ENCODE assay signal across 19 cellular contexts in genomic region chr11:94719864-94720263, GRCh38.
"Had no signal": no experiment of that assay in that cellular context is flagged by ENCODE, and none has a peak within 500 bp of the region (broad histone marks: within the 10 kb centered on the region; RNA-seq: fewer than 3 reads in every experiment).

No MANE protein-coding gene starts in this region.

- H3K9me3 ChIP-seq: esophagus muscularis mucosa, left lung, lower lobe of right lung, mucosa of descending colon had no signal

- H3K27me3 ChIP-seq: dorsolateral prefrontal cortex, esophagus muscularis mucosa, foreskin keratinocyte, heart right ventricle, left lung had no signal

- H3K36me3 Mint-ChIP-seq: memory B cell, naive B cell had no signal

- H3K4me1 Mint-ChIP-seq: memory B cell, naive B cell had no signal

- H3K4me1 ChIP-seq: left lung, lower lobe of right lung had no signal

- H3K36me3 ChIP-seq: esophagus muscularis mucosa, heart right ventricle, left lung, lower lobe of right lung had no signal

- H3K4me3 ChIP-seq: coronary artery, dorsolateral prefrontal cortex, esophagus muscularis mucosa, heart right ventricle, left lung, lower lobe of right lung, mucosa of descending colon had no signal

- ATAC-seq: foreskin keratinocyte, heart right ventricle, left cardiac atrium, left lung, left ventricle myocardium superior, lower lobe of right lung, mucosa of descending colon had no signal

- DNase-seq: dermis blood vessel endothelial cell; dorsolateral prefrontal cortex; effector CD4-positive, alpha-beta T cell; effector memory CD4-positive, alpha-beta T cell; foreskin keratinocyte; glutamatergic neuron; head of caudate nucleus; heart right ventricle; hippocampal formation; left cardiac atrium; left lung; left ventricle myocardium superior; lower lobe of right lung; mucosa of descending colon; naive B cell had no signal

- H3K27ac Mint-ChIP-seq: memory B cell, mesothelial cell of epicardium had no signal

- H3K27ac ChIP-seq: coronary artery, dorsolateral prefrontal cortex, esophagus muscularis mucosa, foreskin keratinocyte, heart right ventricle, left lung, lower lobe of right lung had no signal

- H3K4me3 Mint-ChIP-seq: memory B cell, mesothelial cell of epicardium, naive B cell had no signal
